In the genomic region with DNA sequence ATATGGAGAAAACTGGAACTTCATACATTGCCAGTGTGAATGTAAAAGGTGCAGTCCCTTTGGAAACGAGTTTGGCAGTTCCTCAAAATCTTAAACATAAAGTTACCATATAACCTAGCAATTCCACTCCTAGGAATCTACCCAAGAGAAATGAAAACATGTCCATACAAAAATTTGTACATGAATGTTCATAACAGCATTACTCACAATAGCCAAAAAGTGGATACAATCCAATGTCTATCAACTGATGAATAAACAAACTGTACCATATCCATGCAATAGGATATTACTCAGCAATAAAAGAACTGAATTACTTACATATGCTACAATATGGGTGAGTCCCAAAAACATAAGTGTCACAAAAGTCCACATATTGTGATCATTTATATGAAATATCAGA, we compare ENCODE assay signal across 22 cellular contexts. TPM values are rescaled to one million over a fixed set of nuclear protein-coding genes. Genes with fewer than 3 reads are reported as not detected.
"Had no signal": no experiment of that assay in that cellular context is flagged by ENCODE, and none has a peak within 500 bp of the region (broad histone marks: within the 10 kb centered on the region; RNA-seq: fewer than 3 reads in every experiment).

No MANE protein-coding gene starts in this region.

- H3K27ac Mint-ChIP-seq: activated naive CD4-positive, alpha-beta T cell treated with anti-CD3 and anti-CD28 coated beads, Interleukin-2, amount 50 U/mL, for 24 hours; activated T-cell treated with anti-CD3 and anti-CD28 coated beads, Interleukin-2, amount 50 U/mL, for 72 hours; immature natural killer cell; naive thymus-derived CD4-positive, alpha-beta T cell; T-helper 17 cell; type B pancreatic cell had no signal

- DNase-seq: activated CD4-positive, alpha-beta T cell treated with anti-CD3 and anti-CD28 coated beads for 1 hour; activated CD4-positive, alpha-beta T cell treated with anti-CD3 and anti-CD28 coated beads, Interleukin-2, amount 50 U/mL, for 4 hours; activated effector memory CD4-positive, alpha-beta T cell treated with anti-CD3 and anti-CD28 coated beads, Interleukin-2, amount 50 U/mL, for 16 hours; activated T-cell treated with anti-CD3 and anti-CD28 coated beads, Interleukin-2, amount 50 U/mL, for 72 hours; adrenal gland; effector CD4-positive, alpha-beta T cell; immature natural killer cell; mesenchymal stem cell; naive thymus-derived CD4-positive, alpha-beta T cell; ovary; psoas muscle; right cardiac atrium; stomach; T-helper 17 cell; testis; WERI-Rb-1 had no signal

- H3K27me3 Mint-ChIP-seq: activated naive CD4-positive, alpha-beta T cell treated with anti-CD3 and anti-CD28 coated beads, Interleukin-2, amount 50 U/mL, for 24 hours; T-helper 17 cell; type B pancreatic cell had no signal

- H3K9me3 Mint-ChIP-seq: activated naive CD4-positive, alpha-beta T cell treated with anti-CD3 and anti-CD28 coated beads, Interleukin-2, amount 50 U/mL, for 24 hours; type B pancreatic cell had no signal

- ATAC-seq: activated T-cell treated with anti-CD3 and anti-CD28 coated beads, Interleukin-2, amount 50 U/mL, for 72 hours; naive thymus-derived CD4-positive, alpha-beta T cell; psoas muscle; right cardiac atrium; T-helper 17 cell had no signal

- H3K4me3 ChIP-seq: adrenal gland, ovary, psoas muscle, skin epidermis, stomach, testis had no signal

- H3K27ac ChIP-seq: adrenal gland, ovary, psoas muscle, skin epidermis, stomach, testis, WERI-Rb-1 had no signal

- H3K4me3 Mint-ChIP-seq: activated naive CD4-positive, alpha-beta T cell treated with anti-CD3 and anti-CD28 coated beads, Interleukin-2, amount 50 U/mL, for 24 hours; activated T-cell treated with anti-CD3 and anti-CD28 coated beads, Interleukin-2, amount 50 U/mL, for 72 hours; immature natural killer cell; naive thymus-derived CD4-positive, alpha-beta T cell; T-helper 17 cell; type B pancreatic cell had no signal

- H3K36me3 Mint-ChIP-seq: activated naive CD4-positive, alpha-beta T cell treated with anti-CD3 and anti-CD28 coated beads, Interleukin-2, amount 50 U/mL, for 24 hours; type B pancreatic cell had no signal

- H3K9me3 ChIP-seq: ovary, psoas muscle, stomach, testis had no signal

- H3K36me3 ChIP-seq: adrenal gland, ovary, stomach, WERI-Rb-1 had no signal

- H3K4me1 ChIP-seq: adrenal gland, psoas muscle, stomach, testis had no signal

- H3K27me3 ChIP-seq: adrenal gland, ovary, stomach, testis had no signal

RNA-seq across cellular contexts. Expression of a gene that starts 48.7 kb away (rescaled TPM):
- total RNA-seq: activated CD8-positive, alpha-beta memory T cell treated with anti-CD3 and anti-CD28 coated beads for 36 hours; activated T-cell treated with anti-CD3 and anti-CD28 coated beads, Interleukin-2, amount 50 U/mL, for 72 hours; astrocyte; cerebellum; T-helper 17 cell; testis had no signal
